Comparison of ENCODE assay signal across 1 cellular context in the genomic region with DNA sequence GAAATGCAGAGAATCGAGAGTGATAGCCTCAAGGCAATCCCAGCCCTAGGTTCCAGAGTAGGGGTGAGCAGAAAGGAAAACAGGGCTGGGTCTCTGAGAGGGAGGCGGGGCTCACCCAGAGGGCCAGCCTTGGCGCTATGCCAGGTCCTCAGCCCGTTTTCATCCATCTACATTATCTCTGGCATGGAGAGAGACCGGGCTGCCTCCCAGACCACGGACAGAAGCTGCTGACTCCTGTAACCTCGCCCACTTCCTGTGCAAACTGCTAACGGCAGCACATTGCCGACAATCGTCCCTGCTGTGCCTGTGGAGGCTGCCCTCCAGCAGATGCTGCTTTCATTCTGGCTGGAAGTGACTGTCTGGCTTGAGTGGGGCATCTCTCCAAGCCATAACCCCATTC.
TF ChIP-seq lines count a peak whose summit lies in the region.

No MANE protein-coding gene starts in this region.

TF ChIP-seq in H1, 55 proteins besides CTCF, POLR2A, EP300 and RAD21:
- no peak for TF ChIP-seq SUZ12 (IDR thresholded peaks at IDR 0.05; ENCODE audit: low read length)
- TF ChIP-seq FOSL1 (IDR thresholded peaks at IDR 0.05; ENCODE audit: insufficient read depth, low read depth, low read length): no peak
- no peak for TF ChIP-seq JUND (IDR thresholded peaks at IDR 0.05; ENCODE audit: low read length)
- TF ChIP-seq SAP30 (IDR thresholded peaks at IDR 0.05; ENCODE audit: insufficient read depth, insufficient replicate concordance, low read length): no peak
- TF ChIP-seq HDAC2 (IDR thresholded peaks at IDR 0.05; ENCODE audit: borderline replicate concordance in 1 of 2, low read depth in 2 of 2, low read length in 2 of 2): no peak
- no peak for TF ChIP-seq CBX8 (IDR thresholded peaks at IDR 0.05; ENCODE audit: borderline replicate concordance, low read depth, low read length)
- TF ChIP-seq YY1 (IDR thresholded peaks at IDR 0.05; ENCODE audit: low read depth, low read length): no peak
- no peak for TF ChIP-seq SIX5 (IDR thresholded peaks at IDR 0.05; ENCODE audit: low read depth, low read length)
- no peak for TF ChIP-seq ASH2L (IDR thresholded peaks at IDR 0.05; ENCODE audit: low read length)
- TF ChIP-seq SP4 (IDR thresholded peaks at IDR 0.05; ENCODE audit: low read length): no peak
- no peak for TF ChIP-seq BRCA1 (IDR thresholded peaks at IDR 0.05; ENCODE audit: low read depth, low read length)
- TF ChIP-seq EZH2 (IDR thresholded peaks at IDR 0.05; ENCODE audit: low read depth, low read length, severe bottlenecking): no peak
- TF ChIP-seq POLR2AphosphoS5 (IDR thresholded peaks at IDR 0.05; ENCODE audit: low read depth, low read length): no peak
- TF ChIP-seq, protein P1, sequence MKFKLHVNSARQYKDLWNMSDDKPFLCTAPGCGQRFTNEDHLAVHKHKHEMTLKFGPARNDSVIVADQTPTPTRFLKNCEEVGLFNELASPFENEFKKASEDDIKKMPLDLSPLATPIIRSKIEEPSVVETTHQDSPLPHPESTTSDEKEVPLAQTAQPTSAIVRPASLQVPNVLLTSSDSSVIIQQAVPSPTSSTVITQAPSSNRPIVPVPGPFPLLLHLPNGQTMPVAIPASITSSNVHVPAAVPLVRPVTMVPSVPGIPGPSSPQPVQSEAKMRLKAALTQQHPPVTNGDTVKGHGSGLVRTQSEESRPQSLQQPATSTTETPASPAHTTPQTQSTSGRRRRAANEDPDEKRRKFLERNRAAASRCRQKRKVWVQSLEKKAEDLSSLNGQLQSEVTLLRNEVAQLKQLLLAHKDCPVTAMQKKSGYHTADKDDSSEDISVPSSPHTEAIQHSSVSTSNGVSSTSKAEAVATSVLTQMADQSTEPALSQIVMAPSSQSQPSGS (IDR thresholded peaks at IDR 0.05; ENCODE audit: low read length): no peak
- TF ChIP-seq TAF1 (IDR thresholded peaks at IDR 0.05; ENCODE audit: low read depth, low read length): no peak
- TF ChIP-seq POU5F1 (IDR thresholded peaks at IDR 0.05; ENCODE audit: low read depth, low read length): no peak
TF ChIP-seq in H1: peak in this region for 0.
